Comparison of ENCODE assay signal across 14 cellular contexts in genomic region chr17:79039171-79039570, GRCh38. TPM values are rescaled to one million over a fixed set of nuclear protein-coding genes. Genes with fewer than 3 reads are reported as not detected.
DNase-seq lines count a peak whose midpoint lies in the region; FAIRE-seq and TF ChIP-seq lines count a peak whose summit lies in the region.
"Had no signal": no experiment of that assay in that cellular context is flagged by ENCODE, and none has a peak within 500 bp of the region (broad histone marks: within the 10 kb centered on the region; RNA-seq: fewer than 3 reads in every experiment).

No MANE protein-coding gene starts in this region.

- TF ChIP-seq POLR2A in GM12891 (IDR thresholded peaks at IDR 0.05; ENCODE audit: low read depth, low read length) (no peak), breast epithelium (IDR thresholded peaks at IDR 0.05) (no peak)

- no peaks in the 10 kb centered on the region for H3K27me3 ChIP-seq in breast epithelium
- H3K27me3 ChIP-seq in effector memory CD4-positive, alpha-beta T cell (replicated peaks; ENCODE audit: control insufficient read depth, insufficient read depth, low read length, poor library complexity, severe bottlenecking), result no peaks in the 10 kb centered on the region

- H3K36me3 ChIP-seq in breast epithelium, result no peaks in the 10 kb centered on the region
- no peaks in the 10 kb centered on the region for H3K36me3 ChIP-seq in effector memory CD4-positive, alpha-beta T cell (ENCODE audit: control insufficient read depth, insufficient read depth, low read length)

- FAIRE-seq in GM12891 (lab: Jason Lieb, UNC), result peak; percentile 5
- FAIRE-seq: GM12892 had no signal

- H3K4me1 ChIP-seq in breast epithelium, result peaks cover 0 to 4% of the 10 kb centered on the region in 2 donors
- H3K4me1 ChIP-seq in effector memory CD4-positive, alpha-beta T cell (ENCODE audit: control insufficient read depth, insufficient read depth, low read length, poor library complexity, severe bottlenecking), result no peaks in the 10 kb centered on the region

- intact Hi-C loops in breast epithelium (cut with DNase I; ENCODE audit: low total_unique reads), result no loop called here
- intact Hi-C loops in posterior vena cava (cut with DNase I), result no loop called here

- H3K27ac ChIP-seq in breast epithelium, result peak overlapping the region; percentile 68 to 80
- H3K27ac ChIP-seq in effector memory CD4-positive, alpha-beta T cell (ENCODE audit: insufficient read depth, low read length, poor library complexity, severe bottlenecking), result no peak overlapping the region

- H3K4me3 ChIP-seq in breast epithelium, result no peak overlapping the region
- no peak overlapping the region for H3K4me3 ChIP-seq in effector memory CD4-positive, alpha-beta T cell (ENCODE audit: insufficient read depth, low read depth, low read length, poor library complexity, severe bottlenecking)

- H3K9me3 ChIP-seq in breast epithelium, result no peaks in the 10 kb centered on the region
- no peaks in the 10 kb centered on the region for H3K9me3 ChIP-seq in effector memory CD4-positive, alpha-beta T cell (ENCODE audit: control insufficient read depth, low read length)

- TF ChIP-seq CTCF in breast epithelium (IDR thresholded peaks at IDR 0.05), result no peak

- DNase-seq in GM12891 (ENCODE audit: insufficient read length, low spot score), result no peak
- DNase-seq in breast epithelium (ENCODE audit: low spot score in 2 of 2), result peak in 1 of 2 donors; percentile 31
- peak; percentile 74 for DNase-seq in posterior vena cava (ENCODE audit: low spot score)
- no peak for DNase-seq in NCI-H748 treated with DMSO at 0.1 percent for 48 hours (lab: John Stamatoyannopoulos, UW)
- DNase-seq in effector memory CD4-positive, alpha-beta T cell, result no peak
- no peak for DNase-seq in NCI-H446 treated with DMSO at 0.1 percent for 48 hours (lab: John Stamatoyannopoulos, UW)
- DNase-seq: activated CD4-positive, CD25-positive, alpha-beta regulatory T cell; activated CD8-positive, alpha-beta memory T cell treated with anti-CD3 and anti-CD28 coated beads, Interleukin-2, amount 10 ng/mL, durations not matched to agents 7 days and 5 days; activated gamma-delta T cell treated with Interleukin-2 at 50 U/mL for 16 hours; dermis blood vessel endothelial cell; SIG-M5; stimulated activated CD4-positive, alpha-beta T cell treated with anti-CD3 and anti-CD28 coated beads, Interleukin-15, amount 100 ng/mL, for 24 hours; T-helper 17 cell had no signal

TF ChIP-seq in GM12891, 5 proteins besides CTCF, POLR2A, EP300 and RAD21:
- TF ChIP-seq POU2F2 (IDR thresholded peaks at IDR 0.05; ENCODE audit: low read depth, low read length) (no peak), SPI1 (IDR thresholded peaks at IDR 0.05; ENCODE audit: low read depth, low read length) (no peak), TAF1 (IDR thresholded peaks at IDR 0.05; ENCODE audit: low read depth, low read length) (no peak), POLR2AphosphoS5 (IDR thresholded peaks at IDR 0.05; ENCODE audit: low read depth, low read length) (no peak), PAX5 (IDR thresholded peaks at IDR 0.05; ENCODE audit: insufficient read depth, low read length, severe bottlenecking) (no peak)
TF ChIP-seq in GM12891: peak in this region for 0.

RNA-seq across cellular contexts. Expression of gene C1QTNF1, which starts 15.2 kb away (rescaled TPM):
- polyA plus RNA-seq in GM12891 (2012; ENCODE audit: low read depth, missing spikeins), result 0.05 TPM
- total RNA-seq in breast epithelium (100 to 1,000 TPM in 1 of 3 donors, 10 to 100 TPM in 2; 54.0 to 326 (median 61.9) TPM), posterior vena cava (100 to 1,000 TPM; 172 to 261 TPM)
- total RNA-seq: activated CD8-positive, alpha-beta memory T cell treated with anti-CD3 and anti-CD28 coated beads, Interleukin-2, amount 10 ng/mL, durations not matched to agents 7 days and 5 days had no signal

RNA-seq across cellular contexts. Expression of gene CANT1, which starts 29.6 kb away (rescaled TPM):
- 24.6 TPM for polyA plus RNA-seq in GM12891 (2012; ENCODE audit: low read depth, missing spikeins)
- 10 to 100 TPM; 26.1 to 48.1 (median 41.0) TPM for total RNA-seq in breast epithelium
- 10 to 100 TPM; 29.5 to 34.7 TPM for total RNA-seq in posterior vena cava

RNA-seq across cellular contexts. Expression of gene ENGASE, which starts 35.5 kb away (rescaled TPM):
- 6.2 TPM for polyA plus RNA-seq in GM12891 (2012; ENCODE audit: low read depth, missing spikeins)
- 10 to 100 TPM; 27.4 to 35.0 (median 31.5) TPM for total RNA-seq in breast epithelium
- 10 to 100 TPM; 18.2 to 29.7 TPM for total RNA-seq in posterior vena cava

RNA-seq across cellular contexts. Expression of gene LGALS3BP, which starts 59.4 kb away (rescaled TPM):
- 7.1 TPM for polyA plus RNA-seq in GM12891 (2012; ENCODE audit: low read depth, missing spikeins)
- total RNA-seq in breast epithelium (100 to 1,000 TPM; 192 to 532 (median 206) TPM), posterior vena cava (100 to 1,000 TPM; 103 to 163 TPM)
